ENCODE assay signal across 9 cellular contexts in the genomic region with DNA sequence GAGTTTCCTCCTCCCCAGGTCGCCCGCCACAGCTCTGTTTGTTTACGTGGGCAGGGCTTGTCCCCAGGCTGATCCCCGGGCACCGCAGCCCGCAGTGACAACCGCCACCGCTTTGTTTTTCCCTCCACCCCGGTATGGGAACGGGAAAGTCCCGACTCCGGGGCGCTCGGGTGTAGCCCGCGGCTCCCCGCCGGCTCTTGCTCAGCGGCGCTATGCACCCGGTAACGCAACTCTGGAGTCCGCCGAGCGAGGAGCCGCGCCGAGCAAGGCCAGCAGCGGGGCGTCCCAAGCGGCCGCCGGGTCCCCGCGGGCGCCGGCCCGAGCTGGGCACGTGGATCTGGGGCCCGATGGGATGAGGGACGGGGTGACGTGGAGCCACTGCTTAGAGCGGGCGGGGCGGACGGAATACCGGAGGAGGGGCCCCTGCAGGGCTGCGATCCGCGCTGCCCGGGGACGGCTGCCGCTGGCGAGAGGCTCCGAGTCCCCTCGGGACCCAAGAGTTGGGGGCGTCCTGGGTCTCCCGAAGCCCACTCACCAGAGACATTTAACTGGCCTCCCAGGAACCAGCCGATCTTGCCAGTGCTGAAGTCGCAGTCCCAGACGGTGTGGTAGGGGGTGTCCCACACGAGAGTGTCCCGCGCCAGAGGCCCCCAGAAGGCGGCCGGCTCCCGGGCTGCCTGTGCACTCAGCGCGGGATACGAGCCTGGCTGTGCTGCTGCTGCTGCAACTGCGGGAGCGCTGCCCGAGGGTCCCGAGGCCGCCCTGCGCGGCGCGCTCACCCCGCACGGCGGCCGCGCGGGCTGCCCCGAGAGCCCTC. TPM values are rescaled to one million over a fixed set of nuclear protein-coding genes. Genes with fewer than 3 reads are reported as not detected.
A peak's percentile ranks its signal among the peaks of the same experiment; 100 is the strongest.
DNase-seq lines count a peak whose midpoint lies in the region; ATAC-seq and TF ChIP-seq lines count a peak whose summit lies in the region.
"Had no signal": no experiment of that assay in that cellular context is flagged by ENCODE, and none has a peak within 500 bp of the region (broad histone marks: within the 10 kb centered on the region; RNA-seq: fewer than 3 reads in every experiment).

No MANE protein-coding gene starts in this region.

- TF ChIP-seq CTCF in gastroesophageal sphincter (IDR thresholded peaks at IDR 0.05), result peak in 2 of 4 experiments; percentile 6 to 14
- no peak for TF ChIP-seq CTCF in osteoblast (IDR thresholded peaks at IDR 0.05; ENCODE audit: extremely low read depth, low read depth, low read length)

- no peaks in the 10 kb centered on the region for H3K9me3 ChIP-seq in BLaER1
- H3K9me3 ChIP-seq in gastroesophageal sphincter, result no peaks in the 10 kb centered on the region
- no peaks in the 10 kb centered on the region for H3K9me3 ChIP-seq in osteoblast (ENCODE audit: low read depth, low read length)
- H3K9me3 ChIP-seq in thymus (ENCODE audit: control insufficient read depth), result no peaks in the 10 kb centered on the region

- H3K27ac ChIP-seq in BLaER1 (peak overlapping the region; percentile 90), gastroesophageal sphincter (peak overlapping the region; percentile 83 to 97 (median 96)), osteoblast (ENCODE audit: low read depth, low read length) (no peak overlapping the region), thymus (ENCODE audit: low read depth) (peak overlapping the region; percentile 98)

- no peak for TF ChIP-seq EP300 in gastroesophageal sphincter (IDR thresholded peaks at IDR 0.05)

- H3K4me1 ChIP-seq in BLaER1 (peaks cover 63% of the 10 kb centered on the region), gastroesophageal sphincter (peaks cover 11 to 62% (median 48%) of the 10 kb centered on the region in 3 donors), osteoblast (ENCODE audit: insufficient read depth, low read length) (peaks cover 33% of the 10 kb centered on the region), thymus (ENCODE audit: control insufficient read depth, insufficient read depth, low read length) (peaks cover 21% of the 10 kb centered on the region)

- H3K27me3 ChIP-seq in BLaER1 (no peaks in the 10 kb centered on the region), gastroesophageal sphincter (no peaks in the 10 kb centered on the region), osteoblast (ENCODE audit: insufficient read depth, low read length) (peaks cover 41% of the 10 kb centered on the region), thymus (ENCODE audit: control insufficient read depth, insufficient read depth) (no peaks in the 10 kb centered on the region)

- WGBS in gastroesophageal sphincter (ENCODE audit: low coverage in 1 of 2), 2 donors, result 0% methylated on average over 6 of the region's 86 CpGs; no CpG with 5 or more reads in 1 of the 2 donors
- WGBS in thymus, result under 1% methylated on average over 86 of the region's 86 CpGs

- peak overlapping the region; percentile 77 for H2AFZ ChIP-seq in osteoblast (ENCODE audit: low read length)

- H3K4me2 ChIP-seq in BLaER1 (peak overlapping the region; percentile 97), osteoblast (ENCODE audit: insufficient read depth, low read length) (peak overlapping the region; percentile 86)

- peak; percentile 75 for DNase-seq in RPMI7951 (ENCODE audit: low read depth)
- peak; percentile 87 for DNase-seq in activated gamma-delta T cell (lab: John Stamatoyannopoulos, UW)
- DNase-seq in osteoblast (ENCODE audit: insufficient read length, low spot score, missing footprints), result peak; percentile 91

- ATAC-seq in HG03378 (IDR thresholded peaks at IDR 0.05; ENCODE audit: unreplicated experiment), result peak; percentile 19
- peak; percentile 72 for ATAC-seq in gastroesophageal sphincter

- H3K9ac ChIP-seq in BLaER1, result peak overlapping the region; percentile 82

- TF ChIP-seq POLR2A in GM19099 (IDR thresholded peaks at IDR 0.05; ENCODE audit: extremely low read depth, insufficient read length, low read depth), result peak; percentile 7
- peak; percentile 64 to 72 for TF ChIP-seq POLR2A in gastroesophageal sphincter (IDR thresholded peaks at IDR 0.05)

- H4K20me1 ChIP-seq in BLaER1, result peaks cover 45% of the 10 kb centered on the region
- H4K20me1 ChIP-seq in osteoblast (ENCODE audit: insufficient read depth, low read length), result peaks cover 6% of the 10 kb centered on the region

- H3K4me3 ChIP-seq in BLaER1 (peak overlapping the region; percentile 74), gastroesophageal sphincter (peak overlapping the region; percentile 77 to 83), osteoblast (ENCODE audit: insufficient read depth, low read length) (peak overlapping the region; percentile 73), thymus (ENCODE audit: low read length) (peak overlapping the region; percentile 55)

- H3K79me2 ChIP-seq in osteoblast (ENCODE audit: insufficient read depth, low read length), result no peaks in the 10 kb centered on the region

- H3K36me3 ChIP-seq in BLaER1 (peaks cover 9% of the 10 kb centered on the region), gastroesophageal sphincter (no peaks in the 10 kb centered on the region), osteoblast (ENCODE audit: insufficient read depth, low read length) (no peaks in the 10 kb centered on the region), thymus (ENCODE audit: control insufficient read depth, insufficient read depth) (no peaks in the 10 kb centered on the region)

RNA-seq across cellular contexts. Expression of gene ACSS1, which starts 0.5 kb away (rescaled TPM):
- total RNA-seq in RPMI7951 (2014; rRNA removed; shearing (Covaris generic)), result 1.6 and 2.0 TPM in 2 replicates
- total RNA-seq in gastroesophageal sphincter (100 to 1,000 TPM in 1 of 4 donors, 10 to 100 TPM in 3; 44.7 to 105 (median 61.6) TPM), osteoblast (1.4 and 2.1 TPM in 2 replicates)
- 27.8 TPM for polyA plus RNA-seq in thymus

RNA-seq across cellular contexts. Expression of gene VSX1, which starts 24.5 kb away (rescaled TPM):
- total RNA-seq in RPMI7951 (2014; rRNA removed; shearing (Covaris generic)), result 2.8 and 3.8 TPM in 2 replicates
- total RNA-seq in gastroesophageal sphincter, result not detected
- total RNA-seq in osteoblast, result not detected in 2 replicates
- 0.21 TPM for polyA plus RNA-seq in thymus
- total RNA-seq: activated CD8-positive, alpha-beta memory T cell treated with anti-CD3 and anti-CD28 coated beads for 36 hours had no signal

Comparison
In these comparisons a context has a peak if more than half of its experiments do, and no peak if none do; other contexts are left out.
1. RNA of gene ACSS1, which starts 0.5 kb away (total RNA-seq): 44.7 to 105 TPM in gastroesophageal sphincter; 1.6 to 2.0 TPM in RPMI7951 and 1.4 to 2.1 TPM in osteoblast; every median in the first group is over 10 times any median in the second.
2. Peak in every context shown above with its lines, with median percentiles within 50 percentile points of each other: H3K4me3 ChIP-seq and DNase-seq.